18 cellular contexts compared by ENCODE assay signal in the genomic region with DNA sequence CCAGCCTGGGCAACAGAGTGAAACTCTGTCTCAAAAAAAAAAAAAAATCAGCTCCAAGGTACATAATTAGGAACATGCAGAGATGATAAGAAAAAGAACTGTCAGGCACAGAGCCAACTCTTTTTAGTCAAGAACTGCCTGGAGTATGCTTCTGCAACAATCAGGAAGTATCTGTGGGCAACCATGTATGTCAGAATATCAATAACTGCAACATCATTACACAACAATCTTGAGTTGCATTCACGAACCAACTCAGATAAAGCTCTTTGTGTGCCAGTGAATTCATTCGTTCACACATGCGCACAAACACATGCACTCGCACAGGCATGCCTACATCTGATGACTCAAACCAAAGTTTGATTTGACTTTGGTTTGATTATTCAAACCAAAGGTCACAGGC. TPM values are rescaled to one million over a fixed set of nuclear protein-coding genes. Genes with fewer than 3 reads are reported as not detected.
DNase-seq lines count a peak whose midpoint lies in the region; ATAC-seq lines count a peak whose summit lies in the region.
"Had no signal": no experiment of that assay in that cellular context is flagged by ENCODE, and none has a peak within 500 bp of the region (broad histone marks: within the 10 kb centered on the region; RNA-seq: fewer than 3 reads in every experiment).

No MANE protein-coding gene starts in this region.

- DNase-seq in CD1c-positive myeloid dendritic cell (ENCODE audit: extremely low spot score) = peak; percentile 56
- DNase-seq in NCI-H2029 (lab: John Stamatoyannopoulos, UW) = peak; percentile 25
- DNase-seq in amniotic epithelial cell (ENCODE audit: low read depth) = peak; percentile 73
- no peak for DNase-seq in left colon
- DNase-seq in DMS153 (lab: John Stamatoyannopoulos, UW) = no peak
- no peak for DNase-seq in stimulated activated CD4-positive, alpha-beta T cell treated with anti-CD3 and anti-CD28 coated beads, Interleukin-1b, Interleukin-23, amount 100 ng/mL, for 48 hours
- DNase-seq in HPDE6-E6E7 (ENCODE audit: extremely low spot score) = no peak
- DNase-seq: activated CD4-positive, alpha-beta T cell treated with anti-CD3 and anti-CD28 coated beads for 36 hours; activated naive CD8-positive, alpha-beta T cell treated with anti-CD3 and anti-CD28 coated beads for 36 hours; caudate nucleus; DMS 273 treated with DMSO at 0.1 percent for 48 hours; glutamatergic neuron; GOT3; NCI-H1417; NCI-H446 treated with DMSO at 0.1 percent for 48 hours; stimulated activated naive CD4-positive, alpha-beta T cell had no signal

- intact Hi-C loops in left colon (cut with DNase I, micrococcal nuclease) = no loop called here

- peak; percentile 62 for ATAC-seq in left colon
- no peak for ATAC-seq in GM21576 (IDR thresholded peaks at IDR 0.05; ENCODE audit: unreplicated experiment)
- ATAC-seq: activated CD4-positive, alpha-beta T cell treated with anti-CD3 and anti-CD28 coated beads for 36 hours had no signal

RNA-seq across cellular contexts. Expression of a gene that starts 32.1 kb away (rescaled TPM):
- 1 to 10 TPM in 1 of 2 donors, under 1 TPM in 1; 0.55 to 2.4 TPM for total RNA-seq in left colon
- total RNA-seq: urinary bladder had no signal

RNA-seq across cellular contexts. Expression of a gene that starts 45.0 kb away (rescaled TPM):
- total RNA-seq in left colon = 10 to 100 TPM; 67.1 to 75.5 TPM

Comparison
In these comparisons a context has a peak if more than half of its experiments do, and no peak if none do; other contexts are left out.
1. DNase-seq: peak in CD1c-positive myeloid dendritic cell (single experiment), NCI-H2029 (single experiment) and amniotic epithelial cell (single experiment); none in left colon (0 of 2), DMS153 (single experiment), stimulated activated CD4-positive, alpha-beta T cell treated with anti-CD3 and anti-CD28 coated beads, Interleukin-1b, Interleukin-23, amount 100 ng/mL, for 48 hours (single experiment) and HPDE6-E6E7 (single experiment).